ENCODE assay signal across 8 cellular contexts in genomic region chr12:113299619-113300237, GRCh38. TPM values are rescaled to one million over a fixed set of nuclear protein-coding genes. Genes with fewer than 3 reads are reported as not detected.
DNase-seq lines count a peak whose midpoint lies in the region; ATAC-seq and TF ChIP-seq lines count a peak whose summit lies in the region.

No MANE protein-coding gene starts in this region.

- H3K27ac ChIP-seq in HUES6 (ENCODE audit: low read depth, low read length) (peak overlapping the region; percentile 58; the same call in 1 of the 2 replicates), uterus (peak overlapping the region; percentile 53 to 55)

- TF ChIP-seq CTCF in choroid plexus epithelial cell (conservative IDR thresholded peaks at IDR 0.05; ENCODE audit: low read depth, low read length) (no peak), lower leg skin (IDR thresholded peaks at IDR 0.05) (no peak), uterus (IDR thresholded peaks at IDR 0.05) (no peak)

- DNase-seq in AG08396 (ENCODE audit: low spot score), result peak; percentile 94
- DNase-seq in choroid plexus epithelial cell (ENCODE audit: low read depth), result peak; percentile 83
- DNase-seq in lower leg skin (ENCODE audit: low spot score in 2 of 2), result peak; percentile 51 to 89
- peak; percentile 49 to 59 for DNase-seq in uterus
- DNase-seq in putamen (ENCODE audit: low spot score), result no peak
- no peak for DNase-seq in stimulated activated naive CD8-positive, alpha-beta T cell treated with anti-CD3 and anti-CD28 coated beads, Interleukin-15, Interleukin-2, amounts not matched to agents 100 U/mL and 50 U/mL, for 24 hours

- TF ChIP-seq POLR2A in lower leg skin (IDR thresholded peaks at IDR 0.05), result no peak
- no peak for TF ChIP-seq POLR2A in uterus (IDR thresholded peaks at IDR 0.05)

- H3K4me3 ChIP-seq in HUES6 (ENCODE audit: low read depth, low read length), result no peak overlapping the region
- H3K4me3 ChIP-seq in choroid plexus epithelial cell (ENCODE audit: low read depth, low read length), result no peak overlapping the region
- H3K4me3 ChIP-seq in lower leg skin (ENCODE audit: low read depth, poor library complexity, severe bottlenecking), result no peak overlapping the region
- H3K4me3 ChIP-seq in uterus, result no peak overlapping the region

- H3K27me3 ChIP-seq in HUES6 (ENCODE audit: control insufficient read depth, insufficient read depth, low read length) (no peaks in the 10 kb centered on the region), uterus (no peaks in the 10 kb centered on the region)

- H3K36me3 ChIP-seq in HUES6 (ENCODE audit: control insufficient read depth, insufficient read depth, low read length) (peaks cover 2% of the 10 kb centered on the region; the same call in 1 of the 2 replicates), uterus (no peaks in the 10 kb centered on the region)

- 38 to 41% methylated on average over 12 of the region's 14 CpGs for WGBS in lower leg skin, 2 donors

- H3K9ac ChIP-seq in HUES6 (ENCODE audit: low read length), result peak overlapping the region; percentile 66

- intact Hi-C loops in lower leg skin (cut with DNase I; ENCODE audit: low total_unique reads) (no loop called here), uterus (cut with DNase I; ENCODE audit: low total_unique reads) (no loop called here)

- no peak for ATAC-seq in HG03571 (IDR thresholded peaks at IDR 0.05; ENCODE audit: unreplicated experiment)
- no peak for ATAC-seq in stimulated activated naive CD8-positive, alpha-beta T cell treated with anti-CD3 and anti-CD28 coated beads, Interleukin-15, Interleukin-2, amounts not matched to agents 100 U/mL and 50 U/mL, for 24 hours

- no peaks in the 10 kb centered on the region for H3K9me3 ChIP-seq in HUES6 (ENCODE audit: control insufficient read depth, insufficient read depth, low read depth, low read length)
- H3K9me3 ChIP-seq in uterus, result no peaks in the 10 kb centered on the region

- H3K4me1 ChIP-seq in HUES6 (ENCODE audit: control insufficient read depth, insufficient read depth, low read length) (peaks cover 35% of the 10 kb centered on the region), uterus (peaks cover 0 to 17% of the 10 kb centered on the region in 2 donors)

RNA-seq across cellular contexts. Expression of gene SLC8B1, which starts 35.2 kb away (rescaled TPM):
- 10 to 100 TPM; 31.8 to 63.4 (median 38.8) TPM for total RNA-seq in lower leg skin
- total RNA-seq in uterus, result 10 to 100 TPM; 14.2 to 47.1 (median 36.2) TPM

RNA-seq across cellular contexts. Expression of gene PLBD2, which starts 58.7 kb away (rescaled TPM):
- 10 to 100 TPM; 18.9 to 41.2 (median 31.3) TPM for total RNA-seq in lower leg skin
- 10 to 100 TPM; 20.7 to 38.6 (median 29.8) TPM for total RNA-seq in uterus

Comparison
In these comparisons a context has a peak if more than half of its experiments do, and no peak if none do; other contexts are left out.
1. DNase-seq: peak in AG08396 (single experiment), choroid plexus epithelial cell (single experiment), lower leg skin (2 of 2) and uterus (2 of 2); none in putamen (single experiment) and stimulated activated naive CD8-positive, alpha-beta T cell treated with anti-CD3 and anti-CD28 coated beads, Interleukin-15, Interleukin-2, amounts not matched to agents 100 U/mL and 50 U/mL, for 24 hours (single experiment).